In the genomic region with DNA sequence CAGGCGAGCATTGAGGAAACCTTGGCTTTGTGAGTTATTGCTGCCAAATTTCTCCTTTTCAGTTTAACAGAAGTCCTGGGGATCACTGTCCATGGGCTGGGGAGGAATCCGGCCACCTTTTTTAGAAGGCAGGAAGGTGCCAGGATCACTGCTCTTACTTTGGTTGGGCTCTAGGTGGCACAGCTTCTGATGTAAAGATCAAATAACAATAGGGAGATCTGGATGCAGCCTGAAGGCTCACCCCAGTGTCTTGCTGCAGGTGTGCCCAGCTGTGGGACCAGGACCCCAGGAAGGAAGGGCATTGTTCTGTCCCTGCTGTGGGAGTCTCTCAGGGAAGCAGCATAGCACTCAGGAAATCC, we compare ENCODE assay signal across 8 cellular contexts.
DNase-seq lines count a peak whose midpoint lies in the region; ATAC-seq and TF ChIP-seq lines count a peak whose summit lies in the region.

No MANE protein-coding gene starts in this region.

- H3K27ac Mint-ChIP-seq in WTC11: no peak overlapping the region
- no peak overlapping the region for H3K27ac Mint-ChIP-seq in activated T-cell treated with anti-CD3 and anti-CD28 coated beads, Interleukin-2, amount 50 U/mL, for 72 hours

- WGBS in tibial nerve, 2 donors: 65 to 84% methylated on average over 2 of the region's 2 CpGs
- 99% methylated on average over 2 of the region's 2 CpGs for WGBS in mesenchymal stem cell

- H3K27me3 ChIP-seq in tibial nerve (no peaks in the 10 kb centered on the region), mesenchymal stem cell (ENCODE audit: control insufficient read depth in 1 of 2, insufficient read depth in 1 of 2, low read length in 2 of 2) (no peaks in the 10 kb centered on the region)

- H4K91ac ChIP-seq in mesenchymal stem cell (ENCODE audit: low read length): no peak overlapping the region

- H3K4me3 ChIP-seq in tibial nerve (no peak overlapping the region), mesenchymal stem cell (ENCODE audit: insufficient read depth in 1 of 2, low read depth in 1 of 2, low read length in 2 of 2) (no peak overlapping the region)

- ATAC-seq in WTC11: peak; percentile 35
- no peak for ATAC-seq in HG03045 (IDR thresholded peaks at IDR 0.05; ENCODE audit: unreplicated experiment)
- no peak for ATAC-seq in activated T-cell treated with anti-CD3 and anti-CD28 coated beads, Interleukin-2, amount 50 U/mL, for 72 hours (replicated peaks in 1 of 2)

- H3K9ac ChIP-seq in mesenchymal stem cell (ENCODE audit: low read length): no peak overlapping the region

- H3K4me1 Mint-ChIP-seq in WTC11: peaks cover 72% of the 10 kb centered on the region
- no peaks in the 10 kb centered on the region for H3K4me1 Mint-ChIP-seq in activated T-cell treated with anti-CD3 and anti-CD28 coated beads, Interleukin-2, amount 50 U/mL, for 72 hours (ENCODE audit: low read depth)

- no peak overlapping the region for H2BK5ac ChIP-seq in mesenchymal stem cell (ENCODE audit: low read depth, low read length, poor library complexity, severe bottlenecking)

- H3K9me3 ChIP-seq in tibial nerve (no peaks in the 10 kb centered on the region), mesenchymal stem cell (ENCODE audit: control insufficient read depth, low read length) (no peaks in the 10 kb centered on the region)

- no peaks in the 10 kb centered on the region for H3K36me3 Mint-ChIP-seq in WTC11
- H3K36me3 Mint-ChIP-seq in activated T-cell treated with anti-CD3 and anti-CD28 coated beads, Interleukin-2, amount 50 U/mL, for 72 hours (ENCODE audit: insufficient read depth in 2 of 2): no peaks in the 10 kb centered on the region

- H3K23ac ChIP-seq in mesenchymal stem cell (ENCODE audit: low read length in 2 of 2): no peak overlapping the region

- TF ChIP-seq CTCF in WTC11 (IDR thresholded peaks at IDR 0.05): no peak
- no peak for TF ChIP-seq CTCF in tibial nerve (IDR thresholded peaks at IDR 0.05)

- no peak overlapping the region for H3K14ac ChIP-seq in mesenchymal stem cell (ENCODE audit: low read length in 2 of 2)

- H2BK15ac ChIP-seq in mesenchymal stem cell (ENCODE audit: low read depth, poor library complexity, severe bottlenecking): no peak overlapping the region

- no peak overlapping the region for H2AK5ac ChIP-seq in mesenchymal stem cell (ENCODE audit: low read length, severe bottlenecking)

- no peak overlapping the region for H2BK12ac ChIP-seq in mesenchymal stem cell (ENCODE audit: low read length in 2 of 2)

- POLR2A ChIA-PET in WTC11 (lab: Charles Lee): no interaction called here

- no peak overlapping the region for H3K4me3 Mint-ChIP-seq in WTC11
- H3K4me3 Mint-ChIP-seq in activated T-cell treated with anti-CD3 and anti-CD28 coated beads, Interleukin-2, amount 50 U/mL, for 72 hours: no peak overlapping the region

- H2AFZ ChIP-seq in mesenchymal stem cell (ENCODE audit: low read depth, low read length): no peak overlapping the region

- CTCF ChIA-PET in WTC11 (lab: Charles Lee): interaction anchor here (0.6 to 6.9 kb wide), 11 partner anchors 8 to 212 kb away, joined by 3 to 44 read pairs (median 4); no protein-coding TSS in a partner anchor

- no peaks in the 10 kb centered on the region for H3K27me3 Mint-ChIP-seq in WTC11 (ENCODE audit: low read depth)
- H3K27me3 Mint-ChIP-seq in activated T-cell treated with anti-CD3 and anti-CD28 coated beads, Interleukin-2, amount 50 U/mL, for 72 hours (ENCODE audit: low read depth): no peaks in the 10 kb centered on the region

- no peaks in the 10 kb centered on the region for H3K36me3 ChIP-seq in tibial nerve
- H3K36me3 ChIP-seq in mesenchymal stem cell (ENCODE audit: control insufficient read depth in 1 of 2, insufficient read depth in 2 of 2, low read depth in 1 of 2, low read length in 2 of 2): peaks cover 0 to 3% of the 10 kb centered on the region in 2 experiments

- no peak overlapping the region for H3K4ac ChIP-seq in mesenchymal stem cell (ENCODE audit: low read depth in 1 of 2, low read length in 2 of 2)

- peaks cover 78% of the 10 kb centered on the region for H3K79me1 ChIP-seq in mesenchymal stem cell (replicated peaks; ENCODE audit: low read length, poor library complexity, severe bottlenecking)

- H4K8ac ChIP-seq in mesenchymal stem cell (ENCODE audit: low read length): no peak overlapping the region

- no peak for TF ChIP-seq POLR2A in tibial nerve (IDR thresholded peaks at IDR 0.05)

- peak; percentile 10 for DNase-seq in NCI-H345 (lab: John Stamatoyannopoulos, UW)
- DNase-seq in NCI-H345 treated with DMSO at 0.1 percent for 48 hours (lab: John Stamatoyannopoulos, UW; ENCODE audit: unreplicated experiment): no peak
- no peak for DNase-seq in WTC11 (ENCODE audit: low spot score)
- peak; percentile 44 for DNase-seq in iPS-NIHi11 (ENCODE audit: low spot score)
- no peak for DNase-seq in tibial nerve (ENCODE audit: low spot score in 2 of 2)
- DNase-seq in mesenchymal stem cell: no peak
- no peak for DNase-seq in activated T-cell treated with anti-CD3 and anti-CD28 coated beads, Interleukin-2, amount 50 U/mL, for 72 hours

- no peaks in the 10 kb centered on the region for H3K9me3 Mint-ChIP-seq in WTC11
- H3K9me3 Mint-ChIP-seq in activated T-cell treated with anti-CD3 and anti-CD28 coated beads, Interleukin-2, amount 50 U/mL, for 72 hours: no peaks in the 10 kb centered on the region

- no peak overlapping the region for H3K4me2 ChIP-seq in mesenchymal stem cell (ENCODE audit: low read length, poor library complexity, severe bottlenecking)

- H2BK120ac ChIP-seq in mesenchymal stem cell (ENCODE audit: low read depth, low read length): no peak overlapping the region

- peaks cover 0 to 81% (median 47%) of the 10 kb centered on the region in 4 donors for H3K4me1 ChIP-seq in tibial nerve
- H3K4me1 ChIP-seq in mesenchymal stem cell (ENCODE audit: control insufficient read depth, insufficient read depth, low read depth, low read length): peaks cover 13% of the 10 kb centered on the region

- H3K27ac ChIP-seq in tibial nerve: peak overlapping the region in 3 of 4 donors; percentile 32 to 64 (median 61)
- H3K27ac ChIP-seq in mesenchymal stem cell (ENCODE audit: low read length, poor library complexity, severe bottlenecking): no peak overlapping the region

- H3K18ac ChIP-seq in mesenchymal stem cell (ENCODE audit: low read depth in 1 of 2, low read length in 2 of 2): no peak overlapping the region

- TF ChIP-seq EP300 in tibial nerve (IDR thresholded peaks at IDR 0.05): no peak

TF ChIP-seq in WTC11, 78 proteins besides CTCF, POLR2A, EP300 and RAD21:
- no peak for TF ChIP-seq TEAD1 (CRISPR knock-in tag; IDR thresholded peaks at IDR 0.05)
- no peak for TF ChIP-seq HMGA2 (CRISPR knock-in tag; IDR thresholded peaks at IDR 0.05)
- TF ChIP-seq NFYB (CRISPR knock-in tag; conservative IDR thresholded peaks at IDR 0.05; ENCODE audit: low read depth): no peak
- TF ChIP-seq GRHL2 (CRISPR knock-in tag; IDR thresholded peaks at IDR 0.05; ENCODE audit: insufficient replicate concordance, severe bottlenecking): no peak
- TF ChIP-seq ZNF416 (CRISPR knock-in tag; IDR thresholded peaks at IDR 0.05): no peak
TF ChIP-seq in WTC11: peak in this region for 0.

Comparison
In these comparisons a context has a peak if more than half of its experiments do, and no peak if none do; other contexts are left out.
1. DNase-seq: peak in NCI-H345 (single experiment) and iPS-NIHi11 (single experiment); none in NCI-H345 treated with DMSO at 0.1 percent for 48 hours (single experiment), WTC11 (single experiment), tibial nerve (0 of 2), mesenchymal stem cell (single experiment) and activated T-cell treated with anti-CD3 and anti-CD28 coated beads, Interleukin-2, amount 50 U/mL, for 72 hours (0 of 2).